ENCODE assay signal across 18 cellular contexts in genomic region chr18:55404136-55404810, GRCh38.
DNase-seq lines count a peak whose midpoint lies in the region; ATAC-seq and TF ChIP-seq lines count a peak whose summit lies in the region.
"Had no signal": no experiment of that assay in that cellular context is flagged by ENCODE, and none has a peak within 500 bp of the region (broad histone marks: within the 10 kb centered on the region; RNA-seq: fewer than 3 reads in every experiment).

No MANE protein-coding gene starts in this region.

- H3K27ac ChIP-seq in left ventricle myocardium inferior (replicated peaks) = peak overlapping the region; percentile 81
- H3K27ac ChIP-seq in esophagus squamous epithelium = peak overlapping the region in 3 of 4 donors; percentile 56 to 67 (median 66)
- H3K27ac ChIP-seq in rectal smooth muscle tissue (ENCODE audit: low read depth, low read length) = peak overlapping the region; percentile 28
- peak overlapping the region; percentile 85 for H3K27ac ChIP-seq in vagina
- H3K27ac ChIP-seq: RWPE1 had no signal

- H3K27me3 ChIP-seq in left ventricle myocardium inferior (ENCODE audit: low read depth) (no peaks in the 10 kb centered on the region), esophagus squamous epithelium (no peaks in the 10 kb centered on the region), rectal smooth muscle tissue (ENCODE audit: control insufficient read depth, insufficient read depth, low read length) (no peaks in the 10 kb centered on the region), vagina (no peaks in the 10 kb centered on the region)

- no peak for TF ChIP-seq POLR2A in esophagus squamous epithelium (IDR thresholded peaks at IDR 0.05)
- TF ChIP-seq POLR2A in vagina (IDR thresholded peaks at IDR 0.05) = no peak

- H3K9me3 ChIP-seq in left ventricle myocardium inferior (replicated peaks) (no peaks in the 10 kb centered on the region), esophagus squamous epithelium (no peaks in the 10 kb centered on the region), vagina (no peaks in the 10 kb centered on the region)
- H3K9me3 ChIP-seq: A549, Caco-2 had no signal

- H3K9ac ChIP-seq in rectal smooth muscle tissue (ENCODE audit: low read length) = no peak overlapping the region

- H3K4me1 ChIP-seq in left ventricle myocardium inferior (peaks cover 54% of the 10 kb centered on the region), esophagus squamous epithelium (peaks cover 0 to 24% (median 12%) of the 10 kb centered on the region in 3 donors), rectal smooth muscle tissue (ENCODE audit: control insufficient read depth, insufficient read depth, low read length) (peaks cover 17% of the 10 kb centered on the region), vagina (peaks cover 60% of the 10 kb centered on the region)

- peak overlapping the region; percentile 55 for H3K4me3 ChIP-seq in left ventricle myocardium inferior
- H3K4me3 ChIP-seq in esophagus squamous epithelium = no peak overlapping the region
- H3K4me3 ChIP-seq in rectal smooth muscle tissue (ENCODE audit: low read length) = no peak overlapping the region
- no peak overlapping the region for H3K4me3 ChIP-seq in vagina
- H3K4me3 ChIP-seq: A549 had no signal

- intact Hi-C loops in left ventricle myocardium inferior (cut with micrococcal nuclease) (loop anchor here (10.0 kb wide), 2 partner anchors 59 to 169 kb away; no protein-coding TSS in a partner anchor), Right ventricle myocardium inferior (cut with DNase I) (loop anchor here (5.0 kb wide), 5 partner anchors 62 to 373 kb away; partner anchors contain the start of gene TCF4), esophagus squamous epithelium (cut with DNase I) (no loop called here), vagina (cut with DNase I) (loop anchor here (5.0 kb wide), 1 partner anchor 82 kb away; no protein-coding TSS in a partner anchor)

- TF ChIP-seq CTCF in left ventricle myocardium inferior (IDR thresholded peaks at IDR 0.05; ENCODE audit: borderline replicate concordance) (no peak), esophagus squamous epithelium (IDR thresholded peaks at IDR 0.05) (no peak), vagina (IDR thresholded peaks at IDR 0.05) (no peak)

- no peak for ATAC-seq in Right ventricle myocardium inferior
- ATAC-seq: A549; activated CD8-positive, alpha-beta memory T cell treated with anti-CD3 and anti-CD28 coated beads, Interleukin-2, amount 10 ng/mL, durations not matched to agents 7 days and 5 days; T-helper 17 cell had no signal

- H3K36me3 ChIP-seq in left ventricle myocardium inferior (no peaks in the 10 kb centered on the region), esophagus squamous epithelium (no peaks in the 10 kb centered on the region), rectal smooth muscle tissue (ENCODE audit: control insufficient read depth, insufficient read depth, low read length) (no peaks in the 10 kb centered on the region), vagina (no peaks in the 10 kb centered on the region)

- 82 to 90% methylated on average over 5 of the region's 5 CpGs for WGBS in esophagus squamous epithelium, 2 donors

- DNase-seq in left ventricle myocardium inferior = no peak
- no peak for DNase-seq in Right ventricle myocardium inferior (ENCODE audit: missing footprints)
- DNase-seq in esophagus squamous epithelium (lab: John Stamatoyannopoulos, UW) = no peak
- DNase-seq in vagina (ENCODE audit: extremely low spot score in 2 of 2) = no peak
- no peak for DNase-seq in AG20443 (ENCODE audit: low spot score)
- DNase-seq in NK-92 (lab: John Stamatoyannopoulos, UW; ENCODE audit: unreplicated experiment) = no peak
- no peak for DNase-seq in activated CD4-positive, CD25-positive, alpha-beta regulatory T cell treated with anti-CD3 and anti-CD28 coated beads, Interleukin-2, amount 50 U/mL, for 72 hours
- DNase-seq: activated CD8-positive, alpha-beta memory T cell treated with anti-CD3 and anti-CD28 coated beads, Interleukin-2, amount 10 ng/mL, durations not matched to agents 7 days and 5 days; activated naive CD4-positive, alpha-beta T cell treated with anti-CD3 and anti-CD28 coated beads for 36 hours; Caco-2; immature natural killer cell; NCI-H2029 treated with DMSO at 0.1 percent for 48 hours; NCI-H82; stimulated activated CD4-positive, alpha-beta T cell treated with anti-CD3 and anti-CD28 coated beads, Interleukin-12 subunit alpha, Interleukin-12 subunit beta, amount 100 ng/mL, for 4 hours; T-helper 17 cell had no signal

Comparison
In these comparisons a context has a peak if more than half of its experiments do, and no peak if none do; other contexts are left out.
1. H3K27ac ChIP-seq: peak in every context shown above with its lines; median percentile 85 in vagina; 81 in left ventricle myocardium inferior; 66 in esophagus squamous epithelium; 28 in rectal smooth muscle tissue.